Comparison of ENCODE assay signal across 8 cellular contexts in the genomic region with DNA sequence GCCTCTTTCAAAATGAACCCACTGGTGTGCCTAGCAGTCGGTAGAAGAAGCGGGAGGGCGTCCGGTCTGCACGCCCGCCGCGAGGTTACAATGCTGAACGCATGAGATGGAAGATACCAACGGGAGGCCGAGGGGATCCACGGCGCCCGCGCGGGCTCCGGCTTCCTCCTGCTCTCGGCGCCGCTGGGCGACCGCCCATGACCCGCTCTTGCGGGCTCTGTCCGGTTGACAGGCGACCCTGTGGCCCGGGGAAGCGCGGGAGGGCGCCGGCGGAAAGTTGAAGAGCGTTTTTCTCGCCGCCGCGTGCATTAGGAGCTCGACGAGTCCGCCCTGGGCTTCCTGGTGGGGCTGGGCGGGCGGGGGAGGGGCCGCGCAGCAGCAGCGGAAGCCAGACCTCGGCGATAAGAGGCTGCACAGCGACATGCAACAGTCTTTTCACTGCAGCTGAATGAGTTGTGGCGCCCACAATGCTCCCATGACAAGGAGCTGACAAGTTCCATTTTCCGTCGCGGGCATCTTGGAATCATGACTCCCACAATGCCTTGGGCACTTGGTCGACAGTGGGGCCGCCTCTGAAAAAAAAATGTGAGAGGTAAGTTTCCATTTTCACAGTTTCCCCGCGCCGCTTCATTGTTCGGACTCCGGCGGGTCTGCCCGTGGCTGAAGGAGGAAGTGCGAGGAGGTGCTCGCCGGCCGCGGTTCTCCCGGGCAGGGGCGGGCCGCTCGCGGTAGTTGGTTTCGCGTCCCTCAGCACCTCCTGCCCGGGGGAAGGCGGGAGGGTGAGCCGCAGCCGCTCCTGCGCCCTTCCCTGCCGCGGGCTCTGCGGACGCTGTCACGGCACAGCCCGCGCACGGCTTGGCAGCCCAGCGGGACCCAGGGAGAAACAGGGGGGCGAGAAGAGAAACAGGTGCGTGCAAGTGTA. TPM values are rescaled to one million over a fixed set of nuclear protein-coding genes. Genes with fewer than 3 reads are reported as not detected.
DNase-seq lines count a peak whose midpoint lies in the region; ATAC-seq, FAIRE-seq and TF ChIP-seq lines count a peak whose summit lies in the region.

A gene with protein sequence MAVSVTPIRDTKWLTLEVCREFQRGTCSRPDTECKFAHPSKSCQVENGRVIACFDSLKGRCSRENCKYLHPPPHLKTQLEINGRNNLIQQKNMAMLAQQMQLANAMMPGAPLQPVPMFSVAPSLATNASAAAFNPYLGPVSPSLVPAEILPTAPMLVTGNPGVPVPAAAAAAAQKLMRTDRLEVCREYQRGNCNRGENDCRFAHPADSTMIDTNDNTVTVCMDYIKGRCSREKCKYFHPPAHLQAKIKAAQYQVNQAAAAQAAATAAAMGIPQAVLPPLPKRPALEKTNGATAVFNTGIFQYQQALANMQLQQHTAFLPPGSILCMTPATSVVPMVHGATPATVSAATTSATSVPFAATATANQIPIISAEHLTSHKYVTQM (plus strand): TSS at position 429 of the 922 bp plus-strand sequence. CDS start 31,265 bp downstream, outside the sequence.

- FAIRE-seq in keratinocyte (lab: Jason Lieb, UNC) = no peak

- H4K20me1 ChIP-seq in keratinocyte (ENCODE audit: control insufficient read depth, extremely low read depth, insufficient read depth, low read length) = no peaks in the 10 kb centered on the region

- peak within 1 kb of the TSS; percentile 85 for H3K27ac ChIP-seq in keratinocyte (ENCODE audit: control insufficient read depth, insufficient read depth, low read length)

- DNase-seq in AG08395 (ENCODE audit: low spot score) (peak; percentile 40), NCI-H446 treated with DMSO at 0.1 percent for 48 hours (lab: John Stamatoyannopoulos, UW) (peak; percentile 77), cerebellar cortex (ENCODE audit: low spot score) (peak; percentile 75), keratinocyte (ENCODE audit: low read depth, low spot score) (no peak)
- peak; percentile 77 for DNase-seq in activated CD4-positive, alpha-beta T cell treated with anti-CD3 and anti-CD28 coated beads for 1 hour
- DNase-seq in stimulated activated CD4-positive, alpha-beta T cell treated with anti-CD3 and anti-CD28 coated beads, Interleukin-15, amount 100 ng/mL, for 1 hour (ENCODE audit: low read depth in 1 of 2, low spot score in 1 of 2) = peak; percentile 66 to 71

- peak within 1 kb of the TSS; percentile 72 for H2AFZ ChIP-seq in keratinocyte (ENCODE audit: control insufficient read depth, low read length)

- peak within 1 kb of the TSS; percentile 87 for H3K9ac ChIP-seq in keratinocyte (ENCODE audit: control insufficient read depth, extremely low read depth, insufficient read depth, low read length)

- no peaks in the 10 kb centered on the region for H3K9me1 ChIP-seq in keratinocyte (ENCODE audit: control insufficient read depth, extremely low read depth, insufficient read depth, low read length)

- TF ChIP-seq CTCF in keratinocyte (optimal IDR thresholded peaks at IDR 0.05 in 1 of 3, IDR thresholded peaks at IDR 0.05 in 1 of 3, conservative IDR thresholded peaks at IDR 0.05 in 1 of 3; ENCODE audit: extremely low read depth in 1 of 3, insufficient read depth in 2 of 3, low read length in 3 of 3) = peak in 1 of 3 experiments; percentile 12

- no peaks in the 10 kb centered on the region for H3K9me3 ChIP-seq in keratinocyte (ENCODE audit: control insufficient read depth, low read depth, low read length)

- no peaks in the 10 kb centered on the region for H3K27me3 ChIP-seq in keratinocyte (ENCODE audit: control insufficient read depth, extremely low read depth, insufficient read depth, low read length)

- peaks cover 40% of the 10 kb centered on the region for H3K4me1 ChIP-seq in keratinocyte (ENCODE audit: control insufficient read depth, extremely low read depth, insufficient read depth, low read length)

- H3K36me3 ChIP-seq in keratinocyte (ENCODE audit: control insufficient read depth in 2 of 2, extremely low read depth in 1 of 2, insufficient read depth in 2 of 2, low read length in 2 of 2) = no peaks in the 10 kb centered on the region

- peak; percentile 68 for ATAC-seq in GM19025 (IDR thresholded peaks at IDR 0.05; ENCODE audit: low read depth, unreplicated experiment)
- ATAC-seq in HG03280 (IDR thresholded peaks at IDR 0.05; ENCODE audit: unreplicated experiment) = peak; percentile 62

- H3K4me3 ChIP-seq in keratinocyte (ENCODE audit: control insufficient read depth in 2 of 3, extremely low read depth in 1 of 3, insufficient read depth in 2 of 3, low read depth in 1 of 3, low read length in 3 of 3) = peak within 1 kb of the TSS; percentile 71 to 90 (median 89)

- H3K4me2 ChIP-seq in keratinocyte (ENCODE audit: control insufficient read depth, extremely low read depth, insufficient read depth, low read depth, low read length) = peak within 1 kb of the TSS; percentile 90

- peaks cover 47% of the 10 kb centered on the region for H3K79me2 ChIP-seq in keratinocyte (ENCODE audit: control insufficient read depth, insufficient read depth, low read length)

- dilution Hi-C loops in keratinocyte (cut with MboI; ENCODE audit: extremely low pct_ligation_motif_present, low sequenced_read_pairs) = no loop called here

RNA-seq across cellular contexts. Expression of the gene that starts here (rescaled TPM):
- polyA plus RNA-seq in keratinocyte = 56.4 to 71.2 TPM (median 58.3 TPM) in 3 replicates
- 46.2 TPM for polyA plus RNA-seq in keratinocyte (2011; ENCODE audit: low read depth)
- polyA plus RNA-seq in keratinocyte (2011; cell fraction: cytosol; rRNA removed) = 49.0 and 54.8 TPM in 2 replicates
- polyA plus RNA-seq in keratinocyte (2011; cell fraction: nucleus; rRNA removed) = 76.5 and 82.3 TPM in 2 replicates
- 26.3 and 45.5 TPM in 2 replicates for polyA plus RNA-seq in keratinocyte (2012; ENCODE audit: low replicate concordance)
- 98.5 to 233 TPM (median 221 TPM) in 3 replicates for polyA minus RNA-seq in keratinocyte
- 130 TPM for polyA minus RNA-seq in keratinocyte (2011; cell fraction: cytosol; rRNA and poly(A)+ RNA removed)
- polyA minus RNA-seq in keratinocyte (2011; cell fraction: nucleus; rRNA and poly(A)+ RNA removed) = 153 and 237 TPM in 2 replicates
